Comparison of ENCODE assay signal across 18 cellular contexts in the genomic region with DNA sequence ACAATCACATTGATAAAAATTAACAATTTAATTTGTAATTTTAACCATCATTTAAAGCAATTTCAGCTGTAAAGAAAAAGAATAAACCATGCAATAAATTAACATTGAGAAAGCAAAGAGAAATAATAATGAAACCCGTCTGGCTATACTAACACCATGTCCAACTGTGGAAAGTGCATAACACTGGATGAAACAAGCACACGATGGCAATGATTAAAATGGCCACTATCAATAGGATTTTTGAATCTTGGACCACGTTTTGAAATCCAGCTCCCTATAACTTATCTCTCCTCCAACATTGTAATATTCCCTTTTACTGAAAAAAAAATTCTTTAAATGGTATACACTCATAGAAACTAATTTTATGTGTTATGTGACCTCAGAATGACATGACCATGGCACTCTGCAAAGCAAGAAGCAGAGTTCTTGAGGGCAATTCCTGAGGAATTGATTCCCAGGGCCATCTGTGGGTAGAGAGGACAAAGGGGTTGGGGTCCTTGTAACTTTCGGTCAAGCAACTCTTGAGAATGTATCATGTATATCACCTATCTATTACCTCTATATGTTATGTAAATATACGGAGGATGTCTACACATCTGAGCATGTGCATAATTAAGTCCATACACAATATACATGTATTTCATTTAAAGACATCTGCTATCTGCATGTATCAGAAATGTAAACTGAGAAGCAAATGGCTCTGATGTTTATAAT. TPM values are rescaled to one million over a fixed set of nuclear protein-coding genes. Genes with fewer than 3 reads are reported as not detected.
DNase-seq lines count a peak whose midpoint lies in the region; ATAC-seq and TF ChIP-seq lines count a peak whose summit lies in the region.
"Had no signal": no experiment of that assay in that cellular context is flagged by ENCODE, and none has a peak within 500 bp of the region (broad histone marks: within the 10 kb centered on the region; RNA-seq: fewer than 3 reads in every experiment).

No MANE protein-coding gene starts in this region.

- POLR2A ChIA-PET in PC-3 (lab: Charles Lee; ENCODE audit: unreplicated experiment) = interaction anchor here (0.5 kb wide), 1 partner anchor 311 kb away, joined by 3 read pairs; no protein-coding TSS in a partner anchor

- H3K9ac ChIP-seq in PC-3 (ENCODE audit: low read length) = peak overlapping the region; percentile 99

- peaks cover 27% of the 10 kb centered on the region for H4K20me1 ChIP-seq in PC-3 (ENCODE audit: low read length)

- H3F3A ChIP-seq in PC-3 (ENCODE audit: low read length, unreplicated experiment) = no peaks in the 10 kb centered on the region

- no peaks in the 10 kb centered on the region for H3K27me3 ChIP-seq in PC-3 (ENCODE audit: low read length)
- no peaks in the 10 kb centered on the region for H3K27me3 ChIP-seq in right lobe of liver

- TF ChIP-seq POLR2A in right lobe of liver (IDR thresholded peaks at IDR 0.05) = no peak

- H3K4me3 ChIP-seq in PC-3 (ENCODE audit: low read length) (peak overlapping the region; percentile 96), right lobe of liver (peak overlapping the region; percentile 59 to 85 (median 65))
- H3K4me3 ChIP-seq: gastrocnemius medialis, GM12878, SK-N-MC, thyroid gland had no signal

- intact Hi-C loops in PC-3 (cut with micrococcal nuclease) = loop anchor here (1.0 kb wide), 1 partner anchor 338 kb away; no protein-coding TSS in a partner anchor
- intact Hi-C loops in right lobe of liver (cut with DNase I) = loop anchor here in 1 of 2 donors (5.0 kb wide), 1 partner anchor 343 kb away; no protein-coding TSS in a partner anchor

- BruUV-seq in PC-3 (replicated peaks; lab: Mats Ljungman, UMichigan) = no TSS peak

- 2% methylated on average over 5 of the region's 5 CpGs for WGBS in right lobe of liver (ENCODE audit: insufficient coverage, low coverage, low lambda C conversion rate, missing lambda C conversion rate)

- ATAC-seq in PC-3 (no peak), right lobe of liver (no peak), GM21423 (IDR thresholded peaks at IDR 0.05; ENCODE audit: unreplicated experiment) (no peak), HG03045 (IDR thresholded peaks at IDR 0.05; ENCODE audit: unreplicated experiment) (no peak)
- ATAC-seq: effector memory CD8-positive, alpha-beta T cell; gastrocnemius medialis; GM12878 had no signal

- DNase-seq in GM10266 (ENCODE audit: extremely low spot score) = peak; percentile 11
- peak; percentile 55 for DNase-seq in PC-3
- no peak for DNase-seq in right lobe of liver
- no peak for DNase-seq in RPMI8226
- DNase-seq in activated naive CD4-positive, alpha-beta T cell (lab: John Stamatoyannopoulos, UW) = no peak
- DNase-seq: activated naive CD4-positive, alpha-beta T cell treated with anti-CD3 and anti-CD28 coated beads for 36 hours; effector memory CD8-positive, alpha-beta T cell; gastrocnemius medialis; islet precursor cell; NK-92 treated with Interleukin-12 subunit alpha and Interleukin-12 subunit beta, amount 100 ng/mL, for 24 hours; posterior cingulate gyrus; stimulated activated CD4-positive, alpha-beta T cell treated with anti-CD3 and anti-CD28 coated beads, Interleukin-15, amount 100 ng/mL, for 24 hours; thyroid gland had no signal

- H3K9me3 ChIP-seq in PC-3 (ENCODE audit: low read length) (no peaks in the 10 kb centered on the region), right lobe of liver (no peaks in the 10 kb centered on the region)
- H3K9me3 ChIP-seq: gastrocnemius medialis, thyroid gland had no signal

- H3K79me2 ChIP-seq in PC-3 (ENCODE audit: low read length) = peaks cover 97% of the 10 kb centered on the region

- H3K36me3 ChIP-seq in PC-3 (ENCODE audit: low read depth, low read length) (peaks cover 53% of the 10 kb centered on the region), right lobe of liver (no peaks in the 10 kb centered on the region)
- H3K36me3 ChIP-seq: gastrocnemius medialis, thyroid gland had no signal

- TF ChIP-seq CTCF in 22Rv1 (IDR thresholded peaks at IDR 0.05) (no peak), GM10266 (IDR thresholded peaks at IDR 0.05; ENCODE audit: control insufficient read depth, insufficient read depth, low read depth, missing control alignments) (no peak), PC-3 (conservative IDR thresholded peaks at IDR 0.05; ENCODE audit: low read depth, low read length) (no peak), right lobe of liver (IDR thresholded peaks at IDR 0.05) (no peak)

- H3K9me2 ChIP-seq in PC-3 (replicated peaks; ENCODE audit: low read length) = no peaks in the 10 kb centered on the region

- H3K4me1 ChIP-seq in PC-3 (ENCODE audit: insufficient read depth, low read length) (peaks cover 28% of the 10 kb centered on the region), right lobe of liver (peaks cover 0 to 15% (median 0%) of the 10 kb centered on the region in 4 donors)

- peak overlapping the region; percentile 100 for H3K27ac ChIP-seq in 22Rv1
- H3K27ac ChIP-seq in PC-3 (ENCODE audit: low read length) = peak overlapping the region; percentile 99
- peak overlapping the region; percentile 88 to 97 (median 93) for H3K27ac ChIP-seq in right lobe of liver
- H3K27ac ChIP-seq: gastrocnemius medialis, SK-N-MC, thyroid gland had no signal

- CTCF ChIA-PET in PC-3 (lab: Charles Lee) = no interaction called here

- H3K4me2 ChIP-seq in PC-3 (ENCODE audit: low read length) = peak overlapping the region; percentile 89

- H2AFZ ChIP-seq in PC-3 (ENCODE audit: low read length) = no peak overlapping the region

RNA-seq across cellular contexts. Expression of gene FOXA1, which starts 4.8 kb away (rescaled TPM):
- total RNA-seq in PC-3 (2014; rRNA removed) = 212 and 249 TPM in 2 replicates
- total RNA-seq in right lobe of liver = 10 to 100 TPM; 29.8 to 35.5 (median 32.5) TPM
- total RNA-seq: activated naive CD4-positive, alpha-beta T cell treated with anti-CD3 and anti-CD28 coated beads for 36 hours had no signal

RNA-seq across cellular contexts. Expression of gene TTC6, which starts 5.2 kb away (rescaled TPM):
- total RNA-seq in PC-3 (2014; rRNA removed) (13.4 and 18.0 TPM in 2 replicates), right lobe of liver (10 to 100 TPM in 1 of 6 experiments, 1 to 10 TPM in 5; 3.7 to 10.4 (median 4.6) TPM)
- total RNA-seq: activated naive CD4-positive, alpha-beta T cell treated with anti-CD3 and anti-CD28 coated beads for 36 hours; gastrocnemius medialis; GM12878 had no signal

Comparison
In these comparisons a context has a peak if more than half of its experiments do, and no peak if none do; other contexts are left out.
1. DNase-seq: peak in GM10266 (single experiment) and PC-3 (single experiment); none in right lobe of liver (0 of 3), RPMI8226 (single experiment) and activated naive CD4-positive, alpha-beta T cell (0 of 4).
2. Peak in every context shown above with its lines, with median percentiles within 50 percentile points of each other: H3K27ac ChIP-seq.